Comparison of ENCODE assay signal across 15 cellular contexts in genomic region chr5:1299961-1300360, GRCh38. TPM values are rescaled to one million over a fixed set of nuclear protein-coding genes. Genes with fewer than 3 reads are reported as not detected.
"Had no signal": no experiment of that assay in that cellular context is flagged by ENCODE, and none has a peak within 500 bp of the region (broad histone marks: within the 10 kb centered on the region; RNA-seq: fewer than 3 reads in every experiment).

No MANE protein-coding gene starts in this region.

- H3K27ac ChIP-seq: cardiac muscle cell, left lung, ovary, stomach, uterus had no signal

- H3K4me3 Mint-ChIP-seq: activated CD8-positive, alpha-beta T cell treated with anti-CD3 and anti-CD28 coated beads, Interleukin-2, amount 10 ng/mL, durations not matched to agents 7 days and 5 days; activated naive CD8-positive, alpha-beta T cell treated with anti-CD3 and anti-CD28 coated beads, Interleukin-2, amount 50 U/mL, for 24 hours; nephron had no signal

- H3K27me3 ChIP-seq: ovary, uterus had no signal

- H3K27me3 Mint-ChIP-seq: activated naive CD8-positive, alpha-beta T cell treated with anti-CD3 and anti-CD28 coated beads, Interleukin-2, amount 50 U/mL, for 24 hours had no signal

- H3K4me1 Mint-ChIP-seq: activated naive CD8-positive, alpha-beta T cell treated with anti-CD3 and anti-CD28 coated beads, Interleukin-2, amount 50 U/mL, for 24 hours; nephron had no signal

- H3K9me3 Mint-ChIP-seq: activated naive CD8-positive, alpha-beta T cell treated with anti-CD3 and anti-CD28 coated beads, Interleukin-2, amount 50 U/mL, for 24 hours had no signal

- H3K4me3 ChIP-seq: cardiac muscle cell, left lung, ovary, stomach, uterus had no signal

- H3K36me3 ChIP-seq: cardiac muscle cell, left lung, ovary, stomach, uterus had no signal

- H3K9me3 ChIP-seq: left lung, ovary, stomach, uterus had no signal

- DNase-seq: activated CD4-positive, alpha-beta T cell treated with anti-CD3 and anti-CD28 coated beads for 4 hours; activated CD8-positive, alpha-beta T cell treated with anti-CD3 and anti-CD28 coated beads, Interleukin-2, amount 10 ng/mL, durations not matched to agents 7 days and 5 days; activated effector memory CD4-positive, alpha-beta T cell treated with Interleukin-2 at 50 U/mL for 16 hours; activated naive CD8-positive, alpha-beta T cell treated with anti-CD3 and anti-CD28 coated beads, Interleukin-2, amount 50 U/mL, for 24 hours; effector CD4-positive, alpha-beta T cell; foreskin melanocyte; left lung; mesenchymal stem cell; stimulated activated CD4-positive, alpha-beta T cell treated with anti-CD3 and anti-CD28 coated beads, Interleukin-15, amount 100 ng/mL, for 24 hours; stimulated activated CD4-positive, alpha-beta T cell treated with anti-CD3 and anti-CD28 coated beads, Interleukin-4, amount 100 ng/mL, for 24 hours; stomach had no signal

- H3K27ac Mint-ChIP-seq: activated CD8-positive, alpha-beta T cell treated with anti-CD3 and anti-CD28 coated beads, Interleukin-2, amount 10 ng/mL, durations not matched to agents 7 days and 5 days; activated naive CD8-positive, alpha-beta T cell treated with anti-CD3 and anti-CD28 coated beads, Interleukin-2, amount 50 U/mL, for 24 hours; nephron had no signal

RNA-seq across cellular contexts. Expression of gene TERT, which starts 5.1 kb away (rescaled TPM):
- polyA plus RNA-seq: cardiac muscle cell, ovary had no signal
